In genomic region chr2:202051499-202052161, GRCh38 we compare ENCODE assay signal across 17 cellular contexts. TPM values are rescaled to one million over a fixed set of nuclear protein-coding genes. Genes with fewer than 3 reads are reported as not detected.
DNase-seq lines count a peak whose midpoint lies in the region; ATAC-seq and TF ChIP-seq lines count a peak whose summit lies in the region.
"Had no signal": no experiment of that assay in that cellular context is flagged by ENCODE, and none has a peak within 500 bp of the region (broad histone marks: within the 10 kb centered on the region; RNA-seq: fewer than 3 reads in every experiment).

No MANE protein-coding gene starts in this region.

- H3K9me2 ChIP-seq in SK-N-SH, result no peaks in the 10 kb centered on the region

- peak; percentile 29 for DNase-seq in H4 (ENCODE audit: low spot score)
- DNase-seq in SK-N-SH, result no peak
- no peak for DNase-seq in activated T-cell treated with anti-CD3 and anti-CD28 coated beads, Interleukin-2, amount 50 U/mL, for 72 hours
- DNase-seq: activated CD4-positive, alpha-beta memory T cell treated with anti-CD3 and anti-CD28 coated beads for 36 hours; amniotic stem cell; CD4-positive, alpha-beta memory T cell; stimulated activated CD4-positive, alpha-beta T cell treated with anti-CD3 and anti-CD28 coated beads, Interleukin-1b, Interleukin-23, amount 100 ng/mL, for 48 hours; transverse colon had no signal

- peaks cover 58% of the 10 kb centered on the region for H3K27me3 Mint-ChIP-seq in activated T-cell treated with anti-CD3 and anti-CD28 coated beads, Interleukin-2, amount 50 U/mL, for 72 hours (ENCODE audit: low read depth)

- TF ChIP-seq RAD21 in SK-N-SH (IDR thresholded peaks at IDR 0.05; ENCODE audit: low read length), result no peak

- CTCF ChIA-PET in SK-N-SH (lab: Yijun Ruan, JAX), result interaction anchor here (0.9 to 1.2 kb wide), 2 partner anchors 38 to 107 kb away, joined by 4 read pairs; no protein-coding TSS in a partner anchor

- H3K27ac ChIP-seq in SK-N-SH (ENCODE audit: low read depth in 2 of 2, low read length in 1 of 2), result peak overlapping the region; percentile 13 to 67; a peak in 2 of 4 replicates
- peak overlapping the region; percentile 10 to 81 (median 74) for H3K27ac ChIP-seq in gastroesophageal sphincter
- peak overlapping the region; percentile 27 for H3K27ac ChIP-seq in skeletal muscle tissue (ENCODE audit: low read depth, low read length)
- H3K27ac ChIP-seq: prostate gland, SJSA1, transverse colon had no signal

- H2AFZ ChIP-seq in SK-N-SH (ENCODE audit: low read depth), result no peak overlapping the region

- TF ChIP-seq EP300 in SK-N-SH (IDR thresholded peaks at IDR 0.05; ENCODE audit: borderline replicate concordance in 1 of 2, low read depth in 1 of 2, low read length in 1 of 2) (peak in 1 of 2 experiments; percentile 47; a peak in 1 of 4 replicates), gastroesophageal sphincter (IDR thresholded peaks at IDR 0.05) (no peak)

- H3K9me3 ChIP-seq in SK-N-SH, result no peaks in the 10 kb centered on the region
- H3K9me3 ChIP-seq in gastroesophageal sphincter, result no peaks in the 10 kb centered on the region
- no peaks in the 10 kb centered on the region for H3K9me3 ChIP-seq in skeletal muscle tissue (ENCODE audit: control insufficient read depth in 3 of 3, low read length in 3 of 3)
- H3K9me3 ChIP-seq: prostate gland, SJSA1, transverse colon had no signal

- TF ChIP-seq POLR2A in gastroesophageal sphincter (IDR thresholded peaks at IDR 0.05), result no peak

- no peak overlapping the region for H3K4me3 Mint-ChIP-seq in activated T-cell treated with anti-CD3 and anti-CD28 coated beads, Interleukin-2, amount 50 U/mL, for 72 hours
- H3K4me3 Mint-ChIP-seq: activated CD4-positive, alpha-beta memory T cell treated with anti-CD3 and anti-CD28 coated beads for 36 hours; activated T-helper 17 cell treated with anti-CD3 and anti-CD28 coated beads, Interleukin-2, amount 50 U/mL, for 72 hours; CD4-positive, alpha-beta memory T cell had no signal

- ATAC-seq in gastroesophageal sphincter (peak; percentile 34), GM19035 (IDR thresholded peaks at IDR 0.05; ENCODE audit: unreplicated experiment) (no peak), GM21528 (IDR thresholded peaks at IDR 0.05; ENCODE audit: low FRiP score, unreplicated experiment) (no peak)
- no peak for ATAC-seq in activated T-cell treated with anti-CD3 and anti-CD28 coated beads, Interleukin-2, amount 50 U/mL, for 72 hours (replicated peaks in 1 of 2)
- ATAC-seq: activated T-helper 17 cell treated with anti-CD3 and anti-CD28 coated beads, Interleukin-2, amount 50 U/mL, for 72 hours had no signal

- WGBS in SK-N-SH (ENCODE audit: low lambda C conversion rate), result 61% methylated on average over 8 of the region's 8 CpGs
- WGBS in gastroesophageal sphincter (ENCODE audit: low coverage in 1 of 2), 2 donors, result 32 to 47% methylated on average over 8 of the region's 8 CpGs

- no peak overlapping the region for H3K27ac Mint-ChIP-seq in activated T-cell treated with anti-CD3 and anti-CD28 coated beads, Interleukin-2, amount 50 U/mL, for 72 hours
- H3K27ac Mint-ChIP-seq: activated CD4-positive, alpha-beta memory T cell treated with anti-CD3 and anti-CD28 coated beads for 36 hours; activated T-helper 17 cell treated with anti-CD3 and anti-CD28 coated beads, Interleukin-2, amount 50 U/mL, for 72 hours; CD4-positive, alpha-beta memory T cell had no signal

- H3K4me2 ChIP-seq in SK-N-SH, result peak overlapping the region; percentile 48; the same call in 1 of the 2 replicates

- H3K79me2 ChIP-seq in SK-N-SH (ENCODE audit: insufficient read depth), result no peaks in the 10 kb centered on the region

- H3K27me3 ChIP-seq in SK-N-SH (ENCODE audit: insufficient read depth) (no peaks in the 10 kb centered on the region), gastroesophageal sphincter (no peaks in the 10 kb centered on the region), skeletal muscle tissue (ENCODE audit: control insufficient read depth in 3 of 3, insufficient read depth in 3 of 3, low read length in 3 of 3) (peaks cover 0 to 3% (median 2%) of the 10 kb centered on the region in 3 donors)
- H3K27me3 ChIP-seq: SJSA1, transverse colon had no signal

- POLR2A ChIA-PET in SK-N-SH (lab: Yijun Ruan, JAX), result no interaction called here

- no peak for TF ChIP-seq CTCF in SK-N-SH (IDR thresholded peaks at IDR 0.05)
- TF ChIP-seq CTCF in gastroesophageal sphincter (IDR thresholded peaks at IDR 0.05), result no peak

- no peaks in the 10 kb centered on the region for H3K4me1 Mint-ChIP-seq in activated T-cell treated with anti-CD3 and anti-CD28 coated beads, Interleukin-2, amount 50 U/mL, for 72 hours (ENCODE audit: low read depth)
- H3K4me1 Mint-ChIP-seq: activated T-helper 17 cell treated with anti-CD3 and anti-CD28 coated beads, Interleukin-2, amount 50 U/mL, for 72 hours; CD4-positive, alpha-beta memory T cell had no signal

- H3K9ac ChIP-seq in SK-N-SH (no peak overlapping the region), skeletal muscle tissue (ENCODE audit: low read depth in 1 of 3, low read length in 3 of 3) (no peak overlapping the region)

- H3K36me3 ChIP-seq in SK-N-SH (replicated peaks in 1 of 2; ENCODE audit: control insufficient read depth in 1 of 2, insufficient read depth in 2 of 2, low read length in 1 of 2) (no peaks in the 10 kb centered on the region), gastroesophageal sphincter (no peaks in the 10 kb centered on the region), skeletal muscle tissue (ENCODE audit: control insufficient read depth in 3 of 3, insufficient read depth in 3 of 3, low read length in 3 of 3) (no peaks in the 10 kb centered on the region)
- H3K36me3 ChIP-seq: prostate gland, SJSA1, transverse colon had no signal

- no peaks in the 10 kb centered on the region for H3K9me3 Mint-ChIP-seq in activated T-cell treated with anti-CD3 and anti-CD28 coated beads, Interleukin-2, amount 50 U/mL, for 72 hours
- H3K9me3 Mint-ChIP-seq: activated CD4-positive, alpha-beta memory T cell treated with anti-CD3 and anti-CD28 coated beads for 36 hours; activated T-helper 17 cell treated with anti-CD3 and anti-CD28 coated beads, Interleukin-2, amount 50 U/mL, for 72 hours; CD4-positive, alpha-beta memory T cell had no signal

- H3K4me3 ChIP-seq in SK-N-SH (ENCODE audit: low read depth in 2 of 2, low read length in 1 of 2) (no peak overlapping the region), gastroesophageal sphincter (no peak overlapping the region), skeletal muscle tissue (ENCODE audit: low read length in 3 of 3) (peak overlapping the region in 1 of 3 donors; percentile 19)
- H3K4me3 ChIP-seq: prostate gland, SJSA1, transverse colon had no signal

- H4K20me1 ChIP-seq in SK-N-SH (ENCODE audit: insufficient read depth), result no peaks in the 10 kb centered on the region

- H3K36me3 Mint-ChIP-seq in activated T-cell treated with anti-CD3 and anti-CD28 coated beads, Interleukin-2, amount 50 U/mL, for 72 hours (ENCODE audit: insufficient read depth in 2 of 2), result no peaks in the 10 kb centered on the region
- H3K36me3 Mint-ChIP-seq: activated CD4-positive, alpha-beta memory T cell treated with anti-CD3 and anti-CD28 coated beads for 36 hours; CD4-positive, alpha-beta memory T cell had no signal

- peaks cover 7 to 28% of the 10 kb centered on the region in 2 experiments for H3K4me1 ChIP-seq in SK-N-SH (ENCODE audit: control insufficient read depth in 1 of 2, insufficient read depth in 2 of 2, low read depth in 1 of 2, low read length in 1 of 2)
- H3K4me1 ChIP-seq in gastroesophageal sphincter, result peaks cover 0 to 23% (median 0%) of the 10 kb centered on the region in 3 donors
- peaks cover 0 to 12% (median 6%) of the 10 kb centered on the region in 3 donors for H3K4me1 ChIP-seq in skeletal muscle tissue (ENCODE audit: control insufficient read depth in 3 of 3, insufficient read depth in 3 of 3, low read length in 3 of 3)
- H3K4me1 ChIP-seq: prostate gland, SJSA1, transverse colon had no signal

- H3F3A ChIP-seq in SK-N-SH (replicated peaks; ENCODE audit: insufficient read depth), result no peaks in the 10 kb centered on the region

TF ChIP-seq in SK-N-SH, 30 proteins besides CTCF, POLR2A, EP300 and RAD21:
- TF ChIP-seq TCF12 (IDR thresholded peaks at IDR 0.05), result peak; percentile 44; the same call in 1 of the 2 replicates
- peak; percentile 46; the same call in 1 of the 2 replicates for TF ChIP-seq NFIC (IDR thresholded peaks at IDR 0.05; ENCODE audit: borderline replicate concordance)
- TF ChIP-seq TEAD4 (IDR thresholded peaks at IDR 0.05; ENCODE audit: borderline replicate concordance, insufficient read depth), result peak; percentile 58; the same call in 1 of the 2 replicates
- TF ChIP-seq JUND (IDR thresholded peaks at IDR 0.05), result 0 out of 2 replicates have a peak, but pooled peaks have one; percentile 9
- TF ChIP-seq FOSL2 (IDR thresholded peaks at IDR 0.05; ENCODE audit: borderline replicate concordance, low read depth), result no peak
- TF ChIP-seq MXI1 (IDR thresholded peaks at IDR 0.05; ENCODE audit: low read depth, low read length), result no peak
- TF ChIP-seq SIN3A (IDR thresholded peaks at IDR 0.05; ENCODE audit: borderline replicate concordance, low read depth, low read length), result 0 out of 2 replicates have a peak, but pooled peaks have one; percentile 42
- peak; percentile 41; the same call in 1 of the 2 replicates for TF ChIP-seq RCOR1 (IDR thresholded peaks at IDR 0.05; ENCODE audit: low read length)
- TF ChIP-seq POLR2AphosphoS5 (IDR thresholded peaks at IDR 0.05; ENCODE audit: low read depth, low read length), result peak; percentile 22; the same call in 1 of the 2 replicates

RNA-seq across cellular contexts. Expression of gene FZD7, which starts 18.0 kb away (rescaled TPM):
- total RNA-seq in H4 (2014; rRNA removed; shearing (Covaris generic)), result 19.0 and 25.2 TPM in 2 replicates
- 16.1 and 19.7 TPM in 2 replicates for polyA plus RNA-seq in SK-N-SH (2012; rRNA removed)
- 17.1 and 21.4 TPM in 2 replicates for polyA plus RNA-seq in SK-N-SH (2012; cell fraction: cytosol; rRNA removed)
- 12.2 and 15.3 TPM in 2 replicates for polyA plus RNA-seq in SK-N-SH (2012; cell fraction: nucleus; rRNA removed)
- 10 to 100 TPM; 15.9 to 55.4 (median 39.0) TPM for total RNA-seq in gastroesophageal sphincter
- 42.8 TPM for total RNA-seq in skeletal muscle tissue
- 1 to 10 TPM; 1.1 to 1.4 TPM for total RNA-seq in activated T-cell treated with anti-CD3 and anti-CD28 coated beads, Interleukin-2, amount 50 U/mL, for 72 hours
- polyA plus RNA-seq: CD4-positive, alpha-beta memory T cell had no signal

RNA-seq across cellular contexts. Expression of gene KIAA2012, which starts 21.4 kb away (rescaled TPM):
- total RNA-seq in H4 (2014; rRNA removed; shearing (Covaris generic)), result not detected in 2 replicates
- 0.07 and 0.11 TPM in 2 replicates for polyA plus RNA-seq in SK-N-SH (2012; rRNA removed)
- 0.04 and 0.05 TPM in 2 replicates for polyA plus RNA-seq in SK-N-SH (2012; cell fraction: cytosol; rRNA removed)
- polyA plus RNA-seq in SK-N-SH (2012; cell fraction: nucleus; rRNA removed), result 0.46 and 0.64 TPM in 2 replicates
- not detected for total RNA-seq in gastroesophageal sphincter
- total RNA-seq in skeletal muscle tissue, result under 0.01 TPM
- total RNA-seq in activated T-cell treated with anti-CD3 and anti-CD28 coated beads, Interleukin-2, amount 50 U/mL, for 72 hours, result not detected
- total RNA-seq: activated CD4-positive, alpha-beta memory T cell treated with anti-CD3 and anti-CD28 coated beads for 36 hours; activated T-helper 17 cell treated with anti-CD3 and anti-CD28 coated beads, Interleukin-2, amount 50 U/mL, for 72 hours; CD4-positive, alpha-beta memory T cell; Daoy; dermis microvascular lymphatic vessel endothelial cell; transverse colon had no signal
- polyA plus RNA-seq: CD4-positive, alpha-beta memory T cell had no signal
